In genomic region chr21:34891610-34891943, GRCh38 we compare ENCODE assay signal across 10 cellular contexts.
A peak's percentile ranks its signal among the peaks of the same experiment; 100 is the strongest.
DNase-seq lines count a peak whose midpoint lies in the region; FAIRE-seq and TF ChIP-seq lines count a peak whose summit lies in the region.
"Had no signal": no experiment of that assay in that cellular context is flagged by ENCODE, and none has a peak within 500 bp of the region (broad histone marks: within the 10 kb centered on the region; RNA-seq: fewer than 3 reads in every experiment).

No MANE protein-coding gene starts in this region.

- H3K9ac ChIP-seq in keratinocyte (ENCODE audit: control insufficient read depth, extremely low read depth, insufficient read depth, low read length) = peak overlapping the region; percentile 92

- no peaks in the 10 kb centered on the region for H3K9me1 ChIP-seq in keratinocyte (ENCODE audit: control insufficient read depth, extremely low read depth, insufficient read depth, low read length)

- peak overlapping the region; percentile 74 for H3K4me2 ChIP-seq in keratinocyte (ENCODE audit: control insufficient read depth, extremely low read depth, insufficient read depth, low read depth, low read length)

- peaks cover 7% of the 10 kb centered on the region for H4K20me1 ChIP-seq in keratinocyte (ENCODE audit: control insufficient read depth, extremely low read depth, insufficient read depth, low read length)

- dilution Hi-C loops in keratinocyte (cut with MboI; ENCODE audit: extremely low pct_ligation_motif_present, low sequenced_read_pairs) = no loop called here

- FAIRE-seq in keratinocyte (lab: Jason Lieb, UNC) (no peak), D721Med (lab: Jason Lieb, UNC) (no peak)

- POLR2A ChIA-PET in activated CD4-positive, alpha-beta T cell treated with anti-CD3 and anti-CD28 coated beads, Interleukin-2, amount 10 ng/mL, durations not matched to agents 7 days and 5 days (lab: Charles Lee) = interaction anchor here (0.5 kb wide), 1 partner anchor 156 kb away, joined by 3 read pairs; no protein-coding TSS in a partner anchor
- POLR2A ChIA-PET in HEK293T (lab: Yijun Ruan, JAX) = no interaction called here

- H3K27me3 Mint-ChIP-seq in activated CD4-positive, alpha-beta T cell treated with anti-CD3 and anti-CD28 coated beads, Interleukin-2, amount 10 ng/mL, durations not matched to agents 7 days and 5 days = no peaks in the 10 kb centered on the region
- H3K27me3 Mint-ChIP-seq in activated naive CD8-positive, alpha-beta T cell treated with anti-CD3 and anti-CD28 coated beads for 36 hours = peaks cover 6% of the 10 kb centered on the region

- peak overlapping the region; percentile 57 for H3K4me3 Mint-ChIP-seq in activated CD4-positive, alpha-beta T cell treated with anti-CD3 and anti-CD28 coated beads, Interleukin-2, amount 10 ng/mL, durations not matched to agents 7 days and 5 days
- H3K4me3 Mint-ChIP-seq in activated naive CD8-positive, alpha-beta T cell treated with anti-CD3 and anti-CD28 coated beads for 36 hours = no peak overlapping the region

- 48 to 68% (median 61%) methylated on average over 8 of the region's 8 CpGs for WGBS in stomach, 5 donors

- H3K4me1 Mint-ChIP-seq in activated CD4-positive, alpha-beta T cell treated with anti-CD3 and anti-CD28 coated beads, Interleukin-2, amount 10 ng/mL, durations not matched to agents 7 days and 5 days = peaks cover 42% of the 10 kb centered on the region
- peaks cover 42% of the 10 kb centered on the region for H3K4me1 Mint-ChIP-seq in activated naive CD8-positive, alpha-beta T cell treated with anti-CD3 and anti-CD28 coated beads for 36 hours

- TF ChIP-seq POLR2A in stomach (IDR thresholded peaks at IDR 0.05) = no peak

- H3K9me3 Mint-ChIP-seq in activated CD4-positive, alpha-beta T cell treated with anti-CD3 and anti-CD28 coated beads, Interleukin-2, amount 10 ng/mL, durations not matched to agents 7 days and 5 days = peaks cover 2% of the 10 kb centered on the region
- peaks cover 5% of the 10 kb centered on the region for H3K9me3 Mint-ChIP-seq in activated naive CD8-positive, alpha-beta T cell treated with anti-CD3 and anti-CD28 coated beads for 36 hours

- H3K36me3 ChIP-seq in keratinocyte (ENCODE audit: control insufficient read depth in 2 of 2, extremely low read depth in 1 of 2, insufficient read depth in 2 of 2, low read length in 2 of 2) (peaks cover 1 to 5% of the 10 kb centered on the region in 2 experiments), stomach (no peaks in the 10 kb centered on the region)

- H3K9me3 ChIP-seq in keratinocyte (ENCODE audit: control insufficient read depth, low read depth, low read length) (no peaks in the 10 kb centered on the region), stomach (no peaks in the 10 kb centered on the region)

- no peak overlapping the region for H2AFZ ChIP-seq in keratinocyte (ENCODE audit: control insufficient read depth, low read length)

- no peak for DNase-seq in activated CD4-positive, alpha-beta T cell treated with anti-CD3 and anti-CD28 coated beads, Interleukin-2, amount 10 ng/mL, durations not matched to agents 7 days and 5 days
- no peak for DNase-seq in activated CD4-positive, alpha-beta T cell treated with anti-CD3 and anti-CD28 coated beads for 1 hour
- DNase-seq in activated naive CD8-positive, alpha-beta T cell treated with anti-CD3 and anti-CD28 coated beads for 36 hours = no peak
- DNase-seq in keratinocyte (ENCODE audit: low read depth, low spot score) (no peak), stomach (no peak), occipital lobe (lab: John Stamatoyannopoulos, UW) (no peak), HEK293T (ENCODE audit: extremely low spot score) (no peak), D721Med (ENCODE audit: insufficient read length, low spot score) (no peak)
- DNase-seq: ACHN, NCI-H345 had no signal

- H3K79me2 ChIP-seq in keratinocyte (ENCODE audit: control insufficient read depth, insufficient read depth, low read length) = peaks cover 22% of the 10 kb centered on the region

- intact Hi-C loops in stomach (cut with DNase I; ENCODE audit: low total_unique reads) = loop anchor here (5.0 kb wide), 2 partner anchors 156 to 511 kb away; partner anchors contain the start of gene RUNX1

- H3K4me3 ChIP-seq in keratinocyte (ENCODE audit: control insufficient read depth in 2 of 3, extremely low read depth in 1 of 3, insufficient read depth in 2 of 3, low read depth in 1 of 3, low read length in 3 of 3) = peak overlapping the region; percentile 62 to 94 (median 70)
- peak overlapping the region in 3 of 4 donors; percentile 58 to 73 (median 73) for H3K4me3 ChIP-seq in stomach

- no peak overlapping the region for H3K27ac Mint-ChIP-seq in activated CD4-positive, alpha-beta T cell treated with anti-CD3 and anti-CD28 coated beads, Interleukin-2, amount 10 ng/mL, durations not matched to agents 7 days and 5 days
- peak overlapping the region; percentile 48 for H3K27ac Mint-ChIP-seq in activated naive CD8-positive, alpha-beta T cell treated with anti-CD3 and anti-CD28 coated beads for 36 hours

- TF ChIP-seq EP300 in stomach (IDR thresholded peaks at IDR 0.05) = no peak

- H3K27ac ChIP-seq in keratinocyte (ENCODE audit: control insufficient read depth, insufficient read depth, low read length) (peak overlapping the region; percentile 97), stomach (peak overlapping the region in 4 of 5 donors; percentile 91 to 98 (median 96))

- peaks cover 17% of the 10 kb centered on the region for H3K36me3 Mint-ChIP-seq in activated CD4-positive, alpha-beta T cell treated with anti-CD3 and anti-CD28 coated beads, Interleukin-2, amount 10 ng/mL, durations not matched to agents 7 days and 5 days (ENCODE audit: low read depth)
- H3K36me3 Mint-ChIP-seq in activated naive CD8-positive, alpha-beta T cell treated with anti-CD3 and anti-CD28 coated beads for 36 hours = peaks cover 10% of the 10 kb centered on the region

- H3K27me3 ChIP-seq in keratinocyte (ENCODE audit: control insufficient read depth, extremely low read depth, insufficient read depth, low read length) (no peaks in the 10 kb centered on the region), stomach (peaks cover 0 to 51% (median 19%) of the 10 kb centered on the region in 3 donors)

- CTCF ChIA-PET in activated CD4-positive, alpha-beta T cell treated with anti-CD3 and anti-CD28 coated beads, Interleukin-2, amount 10 ng/mL, durations not matched to agents 7 days and 5 days (lab: Charles Lee) = interaction anchor here (1.4 to 3.0 kb wide), 2 partner anchors 156 to 160 kb away, joined by 4 to 13 read pairs; no protein-coding TSS in a partner anchor
- CTCF ChIA-PET in HEK293T (lab: Yijun Ruan, JAX) = no interaction called here

- no peak for TF ChIP-seq CTCF in keratinocyte (optimal IDR thresholded peaks at IDR 0.05 in 1 of 3, IDR thresholded peaks at IDR 0.05 in 1 of 3, conservative IDR thresholded peaks at IDR 0.05 in 1 of 3; ENCODE audit: extremely low read depth in 1 of 3, insufficient read depth in 2 of 3, low read length in 3 of 3)
- TF ChIP-seq CTCF in stomach (IDR thresholded peaks at IDR 0.05) = no peak
- TF ChIP-seq CTCF in D721Med (IDR thresholded peaks at IDR 0.05; ENCODE audit: insufficient read depth, missing control alignments) = no peak

- H3K4me1 ChIP-seq in keratinocyte (ENCODE audit: control insufficient read depth, extremely low read depth, insufficient read depth, low read length) (peaks cover 6% of the 10 kb centered on the region), stomach (peaks cover 15 to 42% (median 26%) of the 10 kb centered on the region in 4 donors)

TF ChIP-seq in HEK293T, 16 proteins besides CTCF, POLR2A, EP300 and RAD21:
- TF ChIP-seq FOXA1 (IDR thresholded peaks at IDR 0.05) (no peak), BHLHE40 (IDR thresholded peaks at IDR 0.05; ENCODE audit: borderline replicate concordance) (no peak), PKNOX1 (IDR thresholded peaks at IDR 0.05) (no peak), FOXK2 (IDR thresholded peaks at IDR 0.05) (no peak), SUZ12 (IDR thresholded peaks at IDR 0.05) (no peak), ZNF384 (IDR thresholded peaks at IDR 0.05) (no peak), L3MBTL2 (conservative IDR thresholded peaks at IDR 0.05) (no peak), LEF1 (IDR thresholded peaks at IDR 0.05; ENCODE audit: borderline replicate concordance) (no peak), FOXM1 (IDR thresholded peaks at IDR 0.05; ENCODE audit: borderline replicate concordance) (no peak), NFRKB (IDR thresholded peaks at IDR 0.05) (no peak)
